In genomic region chr12:75551477-75551876, GRCh38 we compare ENCODE assay signal across 21 cellular contexts. TPM values are rescaled to one million over a fixed set of nuclear protein-coding genes. Genes with fewer than 3 reads are reported as not detected.
DNase-seq lines count a peak whose midpoint lies in the region; ATAC-seq, FAIRE-seq and TF ChIP-seq lines count a peak whose summit lies in the region.
"Had no signal": no experiment of that assay in that cellular context is flagged by ENCODE, and none has a peak within 500 bp of the region (broad histone marks: within the 10 kb centered on the region; RNA-seq: fewer than 3 reads in every experiment).

No MANE protein-coding gene starts in this region.

- H3K4me3 Mint-ChIP-seq in type B pancreatic cell: no peak overlapping the region
- H3K4me3 Mint-ChIP-seq: CD4-positive, CD25-positive, alpha-beta regulatory T cell; CD8-positive, alpha-beta memory T cell; H9 had no signal

- peak; percentile 21 for FAIRE-seq in HepG2 (lab: Jason Lieb, UNC)
- FAIRE-seq: D721Med, G401.6, GM12891, GM19239, K562 had no signal

- H2BK5ac ChIP-seq in mesendoderm (ENCODE audit: low read length): no peak overlapping the region

- peak overlapping the region; percentile 42 for H3K27ac Mint-ChIP-seq in type B pancreatic cell
- H3K27ac Mint-ChIP-seq: CD4-positive, CD25-positive, alpha-beta regulatory T cell; CD8-positive, alpha-beta memory T cell; H9 had no signal

- CTCF ChIA-PET in HepG2 (lab: Yijun Ruan, JAX; ENCODE audit: low intra/inter-chr PET ratio, low total read pairs): no interaction called here

- H2AK5ac ChIP-seq in mesendoderm (ENCODE audit: low read length): no peak overlapping the region

- H3K27ac ChIP-seq in HepG2 (ENCODE audit: extremely low read length, insufficient read depth, low read length): no peak overlapping the region
- H3K27ac ChIP-seq in right lobe of liver: no peak overlapping the region
- peak overlapping the region; percentile 64 for H3K27ac ChIP-seq in SJCRH30
- H3K27ac ChIP-seq in mesendoderm (ENCODE audit: low read depth, low read length): no peak overlapping the region
- no peak overlapping the region for H3K27ac ChIP-seq in dorsolateral prefrontal cortex

- H3K9me3 Mint-ChIP-seq in type B pancreatic cell: peaks cover 8% of the 10 kb centered on the region
- H3K9me3 Mint-ChIP-seq: CD4-positive, CD25-positive, alpha-beta regulatory T cell; CD8-positive, alpha-beta memory T cell; H9 had no signal

- ATAC-seq in HepG2 (no peak), right lobe of liver (no peak), GM21381 (IDR thresholded peaks at IDR 0.05; ENCODE audit: unreplicated experiment) (no peak)
- ATAC-seq: K562 had no signal

- DNase-seq in HepG2 (ENCODE audit: low spot score) (no peak), right lobe of liver (no peak), SJCRH30 (no peak), mesendoderm (no peak), type B pancreatic cell (ENCODE audit: extremely low spot score, unreplicated experiment) (no peak), amniotic stem cell (lab: John Stamatoyannopoulos, UW) (no peak), dorsolateral prefrontal cortex (no peak)
- DNase-seq: ACHN; BE2C; C1 segment of cervical spinal cord; CD4-positive, CD25-positive, alpha-beta regulatory T cell; CD8-positive, alpha-beta memory T cell; COR-L47; GOT3; H9 had no signal

- no peaks in the 10 kb centered on the region for H3K9me3 ChIP-seq in HepG2 (ENCODE audit: low read length)
- H3K9me3 ChIP-seq in right lobe of liver: no peaks in the 10 kb centered on the region
- no peaks in the 10 kb centered on the region for H3K9me3 ChIP-seq in SJCRH30 (replicated peaks)
- H3K9me3 ChIP-seq: BE2C had no signal

- peaks cover 43% of the 10 kb centered on the region for H3K4me1 Mint-ChIP-seq in type B pancreatic cell (ENCODE audit: unreplicated experiment)
- H3K4me1 Mint-ChIP-seq: CD4-positive, CD25-positive, alpha-beta regulatory T cell; CD8-positive, alpha-beta memory T cell had no signal

- H3K27me3 ChIP-seq in HepG2 (ENCODE audit: control insufficient read depth in 1 of 2, insufficient read depth in 2 of 2, low read length in 2 of 2): no peaks in the 10 kb centered on the region
- H3K27me3 ChIP-seq in right lobe of liver: no peaks in the 10 kb centered on the region
- H3K27me3 ChIP-seq in SJCRH30: no peaks in the 10 kb centered on the region
- no peaks in the 10 kb centered on the region for H3K27me3 ChIP-seq in mesendoderm (ENCODE audit: insufficient read depth, low read length, poor library complexity)
- peaks cover 0 to 9% (median 0%) of the 10 kb centered on the region in 45 donors for H3K27me3 ChIP-seq in dorsolateral prefrontal cortex
- H3K27me3 ChIP-seq: BE2C had no signal

- in situ Hi-C loops in HepG2 (cut with HindIII; ENCODE audit: extremely low pct_ligation_motif_present, low pct_unique_long_range_greater_than_20kb): no loop called here

- no peaks in the 10 kb centered on the region for H3K79me2 ChIP-seq in HepG2 (ENCODE audit: insufficient read depth, low read length)
- H3K79me2 ChIP-seq in mesendoderm (ENCODE audit: control insufficient read depth, insufficient read depth, low read length): no peaks in the 10 kb centered on the region

- TF ChIP-seq EP300 in HepG2 (IDR thresholded peaks at IDR 0.05; ENCODE audit: low read depth in 2 of 2, low read length in 2 of 2): no peak
- TF ChIP-seq EP300 in HepG2 (CRISPR knock-in tag; IDR thresholded peaks at IDR 0.05; ENCODE audit: borderline replicate concordance): no peak

- no peak overlapping the region for H3K23ac ChIP-seq in mesendoderm (ENCODE audit: low read length)

- peaks cover 22% of the 10 kb centered on the region for H3K4me1 ChIP-seq in HepG2 (ENCODE audit: insufficient read depth, low read length)
- no peaks in the 10 kb centered on the region for H3K4me1 ChIP-seq in right lobe of liver
- H3K4me1 ChIP-seq in SJCRH30: peaks cover 47% of the 10 kb centered on the region
- H3K4me1 ChIP-seq in mesendoderm (ENCODE audit: control insufficient read depth, low read depth, low read length): peaks cover 4% of the 10 kb centered on the region

- TF ChIP-seq CTCF in HepG2 (CRISPR knock-in tag; IDR thresholded peaks at IDR 0.05): no peak
- no peak for TF ChIP-seq CTCF in right lobe of liver (IDR thresholded peaks at IDR 0.05)
- TF ChIP-seq CTCF in type B pancreatic cell (conservative IDR thresholded peaks at IDR 0.05): no peak
- no peak for TF ChIP-seq CTCF in dorsolateral prefrontal cortex (IDR thresholded peaks at IDR 0.05 in 54 of 56, conservative IDR thresholded peaks at IDR 0.05 in 2 of 56; ENCODE audit: low read depth in 1 of 56, partially characterized antibody in 56 of 56)

- H4K8ac ChIP-seq in mesendoderm (ENCODE audit: low read depth, low read length): no peak overlapping the region

- no peak for TF ChIP-seq POLR2A in HepG2 (IDR thresholded peaks at IDR 0.05; ENCODE audit: insufficient read depth in 1 of 2, low read depth in 2 of 2, low read length in 2 of 2)
- no peak for TF ChIP-seq POLR2A in right lobe of liver (IDR thresholded peaks at IDR 0.05)

- H2AFZ ChIP-seq in HepG2 (ENCODE audit: low read length): no peak overlapping the region

- no peak for TF ChIP-seq RAD21 in HepG2 (CRISPR knock-in tag; IDR thresholded peaks at IDR 0.05)

- no peak overlapping the region for H4K5ac ChIP-seq in mesendoderm (ENCODE audit: low read length)

- intact Hi-C loops in HepG2 (cut with micrococcal nuclease; ENCODE audit: unreplicated experiment): no loop called here
- intact Hi-C loops in right lobe of liver (cut with DNase I): no loop called here
- intact Hi-C loops in dorsolateral prefrontal cortex (cut with DNase I): no loop called here

- no TSS peak for BruUV-seq in HepG2 (replicated peaks; lab: Mats Ljungman, UMichigan)

- H3K36me3 ChIP-seq in HepG2 (replicated peaks in 1 of 2; ENCODE audit: control insufficient read depth in 1 of 2, insufficient read depth in 2 of 2, low read length in 2 of 2) (no peaks in the 10 kb centered on the region), right lobe of liver (no peaks in the 10 kb centered on the region), SJCRH30 (no peaks in the 10 kb centered on the region), mesendoderm (ENCODE audit: control insufficient read depth, insufficient read depth, low read length) (no peaks in the 10 kb centered on the region)
- H3K36me3 ChIP-seq: BE2C had no signal

- peak overlapping the region; percentile 14 for H3K18ac ChIP-seq in mesendoderm (ENCODE audit: low read length)

- no peak overlapping the region for H3K4ac ChIP-seq in mesendoderm (ENCODE audit: low read depth, low read length)

- POLR2A ChIA-PET in HepG2 (lab: Yijun Ruan, JAX): no interaction called here

- H4K20me1 ChIP-seq in HepG2 (ENCODE audit: insufficient read depth, low read length): no peaks in the 10 kb centered on the region

- no peaks in the 10 kb centered on the region for H3K36me3 Mint-ChIP-seq in type B pancreatic cell
- H3K36me3 Mint-ChIP-seq: CD4-positive, CD25-positive, alpha-beta regulatory T cell had no signal

- H3K9ac ChIP-seq in HepG2 (ENCODE audit: insufficient read depth, low read depth, low read length) (no peak overlapping the region), mesendoderm (ENCODE audit: low read length) (no peak overlapping the region)

- H3K4me3 ChIP-seq in HepG2 (replicated peaks in 1 of 3; ENCODE audit: insufficient read depth in 1 of 3, low read depth in 2 of 3, low read length in 3 of 3) (no peak overlapping the region), right lobe of liver (no peak overlapping the region), SJCRH30 (no peak overlapping the region), mesendoderm (ENCODE audit: low read length) (no peak overlapping the region), dorsolateral prefrontal cortex (no peak overlapping the region)
- H3K4me3 ChIP-seq: K562 had no signal

- H3K79me1 ChIP-seq in mesendoderm (ENCODE audit: low read length): no peaks in the 10 kb centered on the region

- H3K27me3 Mint-ChIP-seq in type B pancreatic cell: no peaks in the 10 kb centered on the region

- no peak overlapping the region for H3K56ac ChIP-seq in mesendoderm (ENCODE audit: low read length)

- H2BK120ac ChIP-seq in mesendoderm (ENCODE audit: low read depth, low read length): no peak overlapping the region

- H2BK15ac ChIP-seq in mesendoderm (replicated peaks; ENCODE audit: low read depth): peak overlapping the region; percentile 57

- H3K4me2 ChIP-seq in HepG2 (ENCODE audit: low read depth, low read length) (no peak overlapping the region), mesendoderm (ENCODE audit: low read length) (no peak overlapping the region)

TF ChIP-seq in HepG2, 621 proteins besides CTCF, POLR2A, EP300 and RAD21 (continues in another document):
- no peak for TF ChIP-seq ZNF660 (CRISPR knock-in tag; IDR thresholded peaks at IDR 0.05; ENCODE audit: borderline replicate concordance, low read depth)
- TF ChIP-seq FLYWCH1 (CRISPR knock-in tag; IDR thresholded peaks at IDR 0.05): no peak
- no peak for TF ChIP-seq KDM6A (CRISPR knock-in tag; IDR thresholded peaks at IDR 0.05; ENCODE audit: low read depth)

RNA-seq across cellular contexts. Expression of gene KRR1, which starts 40.1 kb away (rescaled TPM):
- 103 and 161 TPM in 2 replicates for total RNA-seq in HepG2 (2016; rRNA removed; fragmentation: Illumina TruSeq; extraction: Trizol)
- total RNA-seq in HepG2 (2016; cell fraction: cytosol; rRNA removed; fragmentation: Illumina TruSeq; extraction: Trizol; ENCODE audit: low read depth): 8.5 and 10.4 TPM in 2 replicates
- total RNA-seq in HepG2 (2016; cell fraction: insoluble cytoplasmic fraction; rRNA removed; fragmentation: Illumina TruSeq; extraction: Trizol): 98.7 and 161 TPM in 2 replicates
- total RNA-seq in HepG2 (2016; cell fraction: membrane; rRNA removed; fragmentation: Illumina TruSeq; extraction: Trizol): 15.5 and 22.5 TPM in 2 replicates
- 70.4 and 75.4 TPM in 2 replicates for total RNA-seq in HepG2 (2016; cell fraction: nucleus; rRNA removed; fragmentation: Illumina TruSeq; extraction: Trizol)
- polyA plus RNA-seq in HepG2 (2011; rRNA removed): 12.4 and 19.3 TPM in 2 replicates
- polyA plus RNA-seq in HepG2 (2011; cell fraction: cytosol; rRNA removed): 6.2 and 9.4 TPM in 2 replicates
- polyA plus RNA-seq in HepG2 (2011; cell fraction: nucleus; rRNA removed): 12.0 and 14.6 TPM in 2 replicates
- polyA plus RNA-seq in HepG2 (2012): 27.2 and 40.7 TPM in 2 replicates
- 2.2 and 3.6 TPM in 2 replicates for polyA plus RNA-seq in HepG2 (2016; cell fraction: cytosol; fragmentation: Illumina TruSeq; extraction: Trizol; ENCODE audit: low read depth)
- polyA plus RNA-seq in HepG2 (2016; cell fraction: insoluble cytoplasmic fraction; fragmentation: Illumina TruSeq; extraction: Trizol; ENCODE audit: low read depth): 112 and 126 TPM in 2 replicates
- 5.4 and 6.5 TPM in 2 replicates for polyA plus RNA-seq in HepG2 (2016; cell fraction: membrane; fragmentation: Illumina TruSeq; extraction: Trizol; ENCODE audit: low read depth)
- polyA plus RNA-seq in HepG2 (2016; cell fraction: nucleus; fragmentation: Illumina TruSeq; extraction: Trizol; ENCODE audit: insufficient read depth, low read depth): 71.8 and 72.7 TPM in 2 replicates
- polyA minus RNA-seq in HepG2 (2011; rRNA and poly(A)+ RNA removed; ENCODE audit: low replicate concordance): 5.2 and 9.7 TPM in 2 replicates
- 12.0 and 21.5 TPM in 2 replicates for polyA minus RNA-seq in HepG2 (2011; cell fraction: cytosol; rRNA and poly(A)+ RNA removed)
- 83.9 and 96.6 TPM in 2 replicates for polyA minus RNA-seq in HepG2 (2011; cell fraction: nucleus; rRNA and poly(A)+ RNA removed)
- 10 to 100 TPM; 14.1 to 25.3 (median 20.3) TPM for total RNA-seq in right lobe of liver
- total RNA-seq in SJCRH30 (2014; rRNA removed; shearing (Covaris generic)): 53.2 and 79.3 TPM in 2 replicates
- 126 TPM for polyA plus RNA-seq in mesendoderm (2013, experiment 1 of 2)
- polyA plus RNA-seq in mesendoderm (2013, experiment 2 of 2): 130 TPM
- 66.9 and 87.8 TPM in 2 replicates for total RNA-seq in type B pancreatic cell (ENCODE audit: low replicate concordance)
- total RNA-seq in dorsolateral prefrontal cortex: 10 to 100 TPM; 35.1 to 68.2 (median 51.2) TPM
